In genomic region chr2:51084750-51085149, GRCh38 we compare ENCODE assay signal across 20 cellular contexts. TPM values are rescaled to one million over a fixed set of nuclear protein-coding genes. Genes with fewer than 3 reads are reported as not detected.
"Had no signal": no experiment of that assay in that cellular context is flagged by ENCODE, and none has a peak within 500 bp of the region (broad histone marks: within the 10 kb centered on the region; RNA-seq: fewer than 3 reads in every experiment).

No MANE protein-coding gene starts in this region.

- H3K9me3 ChIP-seq: body of pancreas, esophagus muscularis mucosa, gastrocnemius medialis, pancreas, psoas muscle, right atrium auricular region, thyroid gland had no signal

- H3K4me3 ChIP-seq: body of pancreas, esophagus muscularis mucosa, gastrocnemius medialis, pancreas, psoas muscle, right atrium auricular region, thyroid gland had no signal

- ATAC-seq: body of pancreas, gastrocnemius medialis, left cardiac atrium, pancreas, psoas muscle had no signal

- H3K4me1 ChIP-seq: body of pancreas, esophagus muscularis mucosa, gastrocnemius medialis, pancreas, psoas muscle, right atrium auricular region, thyroid gland had no signal

- H3K27ac ChIP-seq: body of pancreas, esophagus muscularis mucosa, gastrocnemius medialis, pancreas, psoas muscle, right atrium auricular region, thyroid gland had no signal

- H3K36me3 ChIP-seq: esophagus muscularis mucosa, gastrocnemius medialis, pancreas, right atrium auricular region, thyroid gland had no signal

- DNase-seq: activated gamma-delta T cell treated with Interleukin-2 at 50 U/mL for 16 hours; activated T-cell treated with anti-CD3 and anti-CD28 coated beads, Interleukin-2, amount 50 U/mL, for 1 hour; anterior cingulate cortex; body of pancreas; caudate nucleus; effector memory CD4-positive, alpha-beta T cell; gastrocnemius medialis; head of caudate nucleus; hypothalamus; islet precursor cell; left cardiac atrium; pancreas; psoas muscle; stimulated activated CD4-positive, alpha-beta T cell treated with anti-CD3 and anti-CD28 coated beads, Interleukin-12 subunit alpha, Interleukin-12 subunit beta, amount 100 ng/mL, for 4 hours; substantia nigra; thyroid gland had no signal

- H3K27me3 ChIP-seq: body of pancreas, esophagus muscularis mucosa, gastrocnemius medialis, pancreas, right atrium auricular region, thyroid gland had no signal

RNA-seq across cellular contexts. Expression of gene NRXN1, which starts 52.8 kb away (rescaled TPM):
- total RNA-seq: dermis microvascular lymphatic vessel endothelial cell, endothelial cell of umbilical vein had no signal
- polyA plus RNA-seq: endothelial cell of umbilical vein had no signal
